Comparison of ENCODE assay signal across 7 cellular contexts in the genomic region with DNA sequence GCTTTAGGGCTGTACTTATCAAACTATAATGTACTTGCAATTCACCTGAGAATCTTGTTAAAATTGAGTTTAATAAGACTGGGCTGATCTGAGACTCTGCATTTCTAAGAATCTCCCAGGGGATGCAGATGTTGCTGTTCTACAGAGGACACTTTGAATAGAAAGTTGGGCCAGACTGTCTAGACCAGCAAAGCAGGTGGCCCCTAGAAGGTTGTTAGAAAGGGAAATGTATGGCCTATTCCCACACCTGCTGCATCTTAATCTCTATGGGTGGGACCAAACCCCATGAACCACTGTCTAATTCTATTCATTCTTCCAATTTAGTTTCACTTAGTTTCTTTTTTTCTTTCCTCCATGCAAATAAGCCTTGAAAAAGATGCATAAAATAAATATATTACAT.
"Had no signal": no experiment of that assay in that cellular context is flagged by ENCODE, and none has a peak within 500 bp of the region (broad histone marks: within the 10 kb centered on the region; RNA-seq: fewer than 3 reads in every experiment).

No MANE protein-coding gene starts in this region.

- H3K36me3 Mint-ChIP-seq: IgD-negative memory B cell had no signal

- H3K4me3 ChIP-seq: GM23338, K562 had no signal

- H3K27ac Mint-ChIP-seq: GM23338, H9, IgD-negative memory B cell had no signal

- ATAC-seq: GM23338, HepG2, K562 had no signal

- H3K4me3 Mint-ChIP-seq: GM23338, H9, IgD-negative memory B cell had no signal

- DNase-seq: H9, HCEC 1CT had no signal

- H3K9me3 Mint-ChIP-seq: GM23338, H9 had no signal

- H3K4me2 ChIP-seq: GM23338 had no signal

- H3K27me3 Mint-ChIP-seq: IgD-negative memory B cell had no signal

- H3K4me1 Mint-ChIP-seq: GM23338, H9, IgD-negative memory B cell had no signal

- H2AFZ ChIP-seq: GM23338 had no signal

- H3K27ac ChIP-seq: HL-60 had no signal
